32 cellular contexts compared by ENCODE assay signal in the genomic region with DNA sequence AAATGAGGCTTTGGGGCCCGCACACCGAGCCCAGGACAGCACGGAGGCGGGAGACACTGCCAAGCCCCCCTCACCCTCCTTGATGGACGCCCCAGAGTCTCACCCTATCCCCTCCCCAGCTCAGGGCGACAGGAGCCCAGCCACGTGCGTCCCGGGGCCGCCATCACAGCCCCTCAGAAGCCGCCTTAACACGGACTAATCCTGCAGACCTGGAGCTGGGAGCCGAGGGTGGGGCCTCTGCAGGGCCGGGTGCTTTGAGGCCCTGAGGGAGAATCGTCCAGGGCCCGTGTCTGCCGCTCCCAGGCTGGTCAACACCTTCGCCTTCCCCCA.
"Had no signal": no experiment of that assay in that cellular context is flagged by ENCODE, and none has a peak within 500 bp of the region (broad histone marks: within the 10 kb centered on the region; RNA-seq: fewer than 3 reads in every experiment).

No MANE protein-coding gene starts in this region.

- H3K27me3 ChIP-seq: ascending aorta, cardiac muscle cell had no signal

- H3K36me3 ChIP-seq: adrenal gland, ascending aorta, brain microvascular endothelial cell, breast epithelium, cardiac muscle cell had no signal

- ATAC-seq: activated naive CD4-positive, alpha-beta T cell treated with anti-CD3 and anti-CD28 coated beads, Interleukin-2, amount 50 U/mL, for 72 hours; activated naive CD8-positive, alpha-beta T cell treated with anti-CD3 and anti-CD28 coated beads, Interleukin-2, amount 50 U/mL, for 24 hours; activated T-cell treated with anti-CD3 and anti-CD28 coated beads, Interleukin-2, amount 50 U/mL, for 4 hours; activated T-cell treated with anti-CD3 and anti-CD28 coated beads, Interleukin-2, amount 50 U/mL, for 72 hours; activated T-helper 17 cell treated with anti-CD3 and anti-CD28 coated beads, Interleukin-2, amount 50 U/mL, for 72 hours had no signal

- DNase-seq: activated effector memory CD4-positive, alpha-beta T cell treated with anti-CD3 and anti-CD28 coated beads, Interleukin-2, amount 50 U/mL, for 16 hours; activated effector memory CD4-positive, alpha-beta T cell treated with Interleukin-2 at 50 U/mL for 16 hours; activated gamma-delta T cell; activated gamma-delta T cell treated with Interleukin-2 at 50 U/mL for 16 hours; activated naive CD4-positive, alpha-beta T cell; activated naive CD4-positive, alpha-beta T cell treated with anti-CD3 and anti-CD28 coated beads for 36 hours; activated naive CD4-positive, alpha-beta T cell treated with anti-CD3 and anti-CD28 coated beads, Interleukin-2, amount 10 ng/mL, durations not matched to agents 7 days and 5 days; activated naive CD4-positive, alpha-beta T cell treated with anti-CD3 and anti-CD28 coated beads, Interleukin-2, amount 50 U/mL, for 16 hours; activated naive CD4-positive, alpha-beta T cell treated with Interleukin-2 at 50 U/mL for 16 hours; activated naive CD8-positive, alpha-beta T cell treated with anti-CD3 and anti-CD28 coated beads for 36 hours; activated naive CD8-positive, alpha-beta T cell treated with anti-CD3 and anti-CD28 coated beads, Interleukin-2, amount 10 ng/mL, durations not matched to agents 7 days and 5 days; activated naive CD8-positive, alpha-beta T cell treated with anti-CD3 and anti-CD28 coated beads, Interleukin-2, amount 50 U/mL, for 24 hours; activated T-cell treated with anti-CD3 and anti-CD28 coated beads, Interleukin-2, amount 50 U/mL, for 1 hour; activated T-cell treated with anti-CD3 and anti-CD28 coated beads, Interleukin-2, amount 50 U/mL, for 24 hours; activated T-cell treated with anti-CD3 and anti-CD28 coated beads, Interleukin-2, amount 50 U/mL, for 4 hours; activated T-cell treated with anti-CD3 and anti-CD28 coated beads, Interleukin-2, amount 50 U/mL, for 48 hours; activated T-cell treated with anti-CD3 and anti-CD28 coated beads, Interleukin-2, amount 50 U/mL, for 72 hours; adrenal gland; amniotic stem cell; amygdala; anterior cingulate cortex; aorta; body of pancreas; brain microvascular endothelial cell; caudate nucleus; central memory CD4-positive, alpha-beta T cell; cerebellar nuclear complex had no signal

- H3K4me1 ChIP-seq: adrenal gland, ascending aorta had no signal

- H3K9me3 ChIP-seq: adrenal gland, ascending aorta, body of pancreas, breast epithelium had no signal

- H3K27ac ChIP-seq: adrenal gland, ascending aorta, body of pancreas, brain microvascular endothelial cell, breast epithelium, cardiac muscle cell had no signal

- H3K4me3 ChIP-seq: adrenal gland, ascending aorta, body of pancreas, breast epithelium, cardiac muscle cell had no signal
